Comparison of ENCODE assay signal across 1 cellular context in genomic region chr3:46603461-46604062, GRCh38.
TF ChIP-seq lines count a peak whose summit lies in the region.

No MANE protein-coding gene starts in this region.

TF ChIP-seq in GM23338, 12 proteins besides CTCF, POLR2A, EP300 and RAD21 (continued from another document):
- TF ChIP-seq ZNF462 (CRISPR knock-in tag; IDR thresholded peaks at IDR 0.05): no peak
- no peak for TF ChIP-seq EZH2 (IDR thresholded peaks at IDR 0.05; ENCODE audit: low read depth, unreplicated experiment)
- TF ChIP-seq POLR2AphosphoS5 (IDR thresholded peaks at IDR 0.05; ENCODE audit: low read depth): no peak
- TF ChIP-seq JUNB (IDR thresholded peaks at IDR 0.05; ENCODE audit: unreplicated experiment): no peak
- TF ChIP-seq EZH2phosphoT487 (IDR thresholded peaks at IDR 0.05; ENCODE audit: unreplicated experiment): no peak
- no peak for TF ChIP-seq STAT1 (IDR thresholded peaks at IDR 0.05; ENCODE audit: unreplicated experiment)
- TF ChIP-seq CREB1 (CRISPR knock-in tag; IDR thresholded peaks at IDR 0.05; ENCODE audit: low read depth): no peak
- no peak for TF ChIP-seq NANOG (IDR thresholded peaks at IDR 0.05; ENCODE audit: borderline replicate concordance)
- TF ChIP-seq, protein P1, sequence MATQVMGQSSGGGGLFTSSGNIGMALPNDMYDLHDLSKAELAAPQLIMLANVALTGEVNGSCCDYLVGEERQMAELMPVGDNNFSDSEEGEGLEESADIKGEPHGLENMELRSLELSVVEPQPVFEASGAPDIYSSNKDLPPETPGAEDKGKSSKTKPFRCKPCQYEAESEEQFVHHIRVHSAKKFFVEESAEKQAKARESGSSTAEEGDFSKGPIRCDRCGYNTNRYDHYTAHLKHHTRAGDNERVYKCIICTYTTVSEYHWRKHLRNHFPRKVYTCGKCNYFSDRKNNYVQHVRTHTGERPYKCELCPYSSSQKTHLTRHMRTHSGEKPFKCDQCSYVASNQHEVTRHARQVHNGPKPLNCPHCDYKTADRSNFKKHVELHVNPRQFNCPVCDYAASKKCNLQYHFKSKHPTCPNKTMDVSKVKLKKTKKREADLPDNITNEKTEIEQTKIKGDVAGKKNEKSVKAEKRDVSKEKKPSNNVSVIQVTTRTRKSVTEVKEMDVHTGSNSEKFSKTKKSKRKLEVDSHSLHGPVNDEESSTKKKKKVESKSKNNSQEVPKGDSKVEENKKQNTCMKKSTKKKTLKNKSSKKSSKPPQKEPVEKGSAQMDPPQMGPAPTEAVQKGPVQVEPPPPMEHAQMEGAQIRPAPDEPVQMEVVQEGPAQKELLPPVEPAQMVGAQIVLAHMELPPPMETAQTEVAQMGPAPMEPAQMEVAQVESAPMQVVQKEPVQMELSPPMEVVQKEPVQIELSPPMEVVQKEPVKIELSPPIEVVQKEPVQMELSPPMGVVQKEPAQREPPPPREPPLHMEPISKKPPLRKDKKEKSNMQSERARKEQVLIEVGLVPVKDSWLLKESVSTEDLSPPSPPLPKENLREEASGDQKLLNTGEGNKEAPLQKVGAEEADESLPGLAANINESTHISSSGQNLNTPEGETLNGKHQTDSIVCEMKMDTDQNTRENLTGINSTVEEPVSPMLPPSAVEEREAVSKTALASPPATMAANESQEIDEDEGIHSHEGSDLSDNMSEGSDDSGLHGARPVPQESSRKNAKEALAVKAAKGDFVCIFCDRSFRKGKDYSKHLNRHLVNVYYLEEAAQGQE (IDR thresholded peaks at IDR 0.05; ENCODE audit: unreplicated experiment): no peak
